In genomic region chr22:38120359-38121110, GRCh38 we compare ENCODE assay signal across 18 cellular contexts. TPM values are rescaled to one million over a fixed set of nuclear protein-coding genes. Genes with fewer than 3 reads are reported as not detected.
"Had no signal": no experiment of that assay in that cellular context is flagged by ENCODE, and none has a peak within 500 bp of the region (broad histone marks: within the 10 kb centered on the region; RNA-seq: fewer than 3 reads in every experiment).

No MANE protein-coding gene starts in this region.

- ATAC-seq: heart left ventricle; stimulated activated naive CD8-positive, alpha-beta T cell treated with anti-CD3 and anti-CD28 coated beads, Interleukin-15, amount 100 ng/mL, for 72 hours had no signal

- H3K36me3 ChIP-seq: brain microvascular endothelial cell, ovary had no signal

- H3K4me1 ChIP-seq: esophagus muscularis mucosa, heart left ventricle, testis had no signal

- H3K9me3 ChIP-seq: esophagus muscularis mucosa, heart left ventricle, ovary, testis had no signal

- DNase-seq: activated CD4-positive, alpha-beta T cell treated with anti-CD3 and anti-CD28 coated beads for 1 hour; activated CD4-positive, alpha-beta T cell treated with anti-CD3 and anti-CD28 coated beads, Interleukin-2, amount 50 U/mL, for 48 hours; activated gamma-delta T cell; activated T-cell treated with anti-CD3 and anti-CD28 coated beads, Interleukin-2, amount 50 U/mL, for 48 hours; brain microvascular endothelial cell; cerebellar nuclear complex; dorsolateral prefrontal cortex; kidney glomerular epithelial cell; ovary; stimulated activated CD4-positive, alpha-beta T cell treated with anti-CD3 and anti-CD28 coated beads, Interleukin-4, amount 100 ng/mL, for 1 hour; stimulated activated CD8-positive, alpha-beta memory T cell treated with anti-CD3 and anti-CD28 coated beads, Interleukin-4, amount 100 ng/mL, for 48 hours; stimulated activated naive CD8-positive, alpha-beta T cell treated with anti-CD3 and anti-CD28 coated beads, Interleukin-15, amount 100 ng/mL, for 72 hours; testis had no signal

- H3K27ac ChIP-seq: brain microvascular endothelial cell, dorsolateral prefrontal cortex, esophagus muscularis mucosa, heart left ventricle, ovary, testis had no signal

- H3K27me3 ChIP-seq: brain microvascular endothelial cell, dorsolateral prefrontal cortex, esophagus muscularis mucosa, heart left ventricle, ovary, testis had no signal

- H3K4me3 ChIP-seq: dorsolateral prefrontal cortex, esophagus muscularis mucosa, heart left ventricle, ovary, testis had no signal

RNA-seq across cellular contexts. Expression of gene BAIAP2L2, which starts 10.1 kb away (rescaled TPM):
- total RNA-seq: urinary bladder had no signal

RNA-seq across cellular contexts. Expression of gene SLC16A8, which starts 36.6 kb away (rescaled TPM):
- total RNA-seq: fibroblast of villous mesenchyme, heart left ventricle, renal cortical epithelial cell had no signal
